ENCODE assay signal across 12 cellular contexts in the genomic region with DNA sequence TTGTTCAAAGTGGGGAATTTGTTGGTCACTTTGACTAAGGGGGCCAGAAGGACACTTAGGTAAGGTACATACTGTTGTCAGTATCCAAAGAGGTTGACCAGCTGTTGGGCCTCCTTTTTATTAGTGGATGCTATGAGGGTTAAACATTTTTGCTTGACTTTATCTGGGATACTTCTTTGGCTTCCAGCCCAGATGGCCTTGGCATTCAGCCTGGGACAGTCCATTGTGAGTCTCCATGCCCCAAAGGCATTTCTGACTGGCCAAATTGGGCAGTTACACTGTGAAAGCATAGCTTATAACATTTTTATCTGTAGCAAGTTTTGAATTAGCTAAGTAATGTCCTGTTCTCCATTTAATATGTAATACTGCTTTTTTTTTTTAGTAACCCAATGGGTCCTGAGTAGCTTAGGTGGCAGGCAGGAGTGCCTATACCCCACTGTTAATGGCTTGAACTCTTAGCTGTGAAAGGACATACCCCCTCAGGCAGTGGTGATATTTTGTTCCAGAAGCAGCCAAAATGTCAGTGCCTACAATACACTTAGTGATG.
DNase-seq lines count a peak whose midpoint lies in the region; ATAC-seq lines count a peak whose summit lies in the region.
"Had no signal": no experiment of that assay in that cellular context is flagged by ENCODE, and none has a peak within 500 bp of the region (broad histone marks: within the 10 kb centered on the region; RNA-seq: fewer than 3 reads in every experiment).

No MANE protein-coding gene starts in this region.

- no peaks in the 10 kb centered on the region for H3K27me3 Mint-ChIP-seq in stimulated activated memory B cell treated with anti-CD40 and anti-IgM and Interleukin-4, amounts not matched to agents 10 μg/mL and 1 μg/mL and 100 μg/mL, for 72 hours
- H3K27me3 Mint-ChIP-seq: dendritic cell treated with granulocyte-macrophage colony-stimulating factor and Interleukin-4, amounts not matched to agents 40 ng/mL and 50 ng/mL, for 4 days had no signal

- H3K4me3 ChIP-seq in skeletal muscle cell (ENCODE audit: low read depth, low read length), result no peak overlapping the region
- H3K4me3 ChIP-seq: skin epidermis had no signal

- H3K4me3 Mint-ChIP-seq in stimulated activated memory B cell treated with anti-CD40 and anti-IgM and Interleukin-4, amounts not matched to agents 10 μg/mL and 1 μg/mL and 100 μg/mL, for 72 hours, result no peak overlapping the region
- H3K4me3 Mint-ChIP-seq: dendritic cell treated with granulocyte-macrophage colony-stimulating factor and Interleukin-4, amounts not matched to agents 40 ng/mL and 50 ng/mL, for 4 days; stimulated activated naive B cell treated with anti-CD40 and anti-IgM and Interleukin-4, amounts not matched to agents 10 μg/mL and 1 μg/mL and 100 μg/mL, for 72 hours had no signal

- H3K36me3 Mint-ChIP-seq in stimulated activated memory B cell treated with anti-CD40 and anti-IgM and Interleukin-4, amounts not matched to agents 10 μg/mL and 1 μg/mL and 100 μg/mL, for 72 hours, result no peaks in the 10 kb centered on the region
- H3K36me3 Mint-ChIP-seq: stimulated activated naive B cell treated with anti-CD40 and anti-IgM and Interleukin-4, amounts not matched to agents 10 μg/mL and 1 μg/mL and 100 μg/mL, for 72 hours had no signal

- no peak overlapping the region for H3K27ac Mint-ChIP-seq in stimulated activated memory B cell treated with anti-CD40 and anti-IgM and Interleukin-4, amounts not matched to agents 10 μg/mL and 1 μg/mL and 100 μg/mL, for 72 hours
- H3K27ac Mint-ChIP-seq: dendritic cell treated with granulocyte-macrophage colony-stimulating factor and Interleukin-4, amounts not matched to agents 40 ng/mL and 50 ng/mL, for 4 days; stimulated activated naive B cell treated with anti-CD40 and anti-IgM and Interleukin-4, amounts not matched to agents 10 μg/mL and 1 μg/mL and 100 μg/mL, for 72 hours had no signal

- peaks cover 23% of the 10 kb centered on the region for H3K4me1 Mint-ChIP-seq in stimulated activated memory B cell treated with anti-CD40 and anti-IgM and Interleukin-4, amounts not matched to agents 10 μg/mL and 1 μg/mL and 100 μg/mL, for 72 hours

- ATAC-seq in GM21576 (IDR thresholded peaks at IDR 0.05; ENCODE audit: unreplicated experiment) (no peak), GM21619 (IDR thresholded peaks at IDR 0.05; ENCODE audit: unreplicated experiment) (no peak)
- no peak for ATAC-seq in stimulated activated memory B cell treated with anti-CD40 and anti-IgM and Interleukin-4, amounts not matched to agents 10 μg/mL and 1 μg/mL and 100 μg/mL, for 72 hours
- ATAC-seq: stimulated activated naive B cell treated with anti-CD40 and anti-IgM and Interleukin-4, amounts not matched to agents 10 μg/mL and 1 μg/mL and 100 μg/mL, for 72 hours had no signal

- DNase-seq in GM04504 (ENCODE audit: low read depth), result peak; percentile 52
- peak; percentile 24 for DNase-seq in amniotic epithelial cell (ENCODE audit: low read depth)
- DNase-seq in foreskin melanocyte, result peak; percentile 96
- DNase-seq in skeletal muscle cell (ENCODE audit: low read depth), result peak; percentile 25
- no peak for DNase-seq in kidney glomerular epithelial cell (lab: John Stamatoyannopoulos, UW)
- DNase-seq: DMS79; stimulated activated naive B cell treated with anti-CD40 and anti-IgM and Interleukin-4, amounts not matched to agents 10 μg/mL and 1 μg/mL and 100 μg/mL, for 72 hours had no signal

- H3K9me3 Mint-ChIP-seq in stimulated activated memory B cell treated with anti-CD40 and anti-IgM and Interleukin-4, amounts not matched to agents 10 μg/mL and 1 μg/mL and 100 μg/mL, for 72 hours, result peaks cover 7% of the 10 kb centered on the region
